ENCODE assay signal across 8 cellular contexts in the genomic region with DNA sequence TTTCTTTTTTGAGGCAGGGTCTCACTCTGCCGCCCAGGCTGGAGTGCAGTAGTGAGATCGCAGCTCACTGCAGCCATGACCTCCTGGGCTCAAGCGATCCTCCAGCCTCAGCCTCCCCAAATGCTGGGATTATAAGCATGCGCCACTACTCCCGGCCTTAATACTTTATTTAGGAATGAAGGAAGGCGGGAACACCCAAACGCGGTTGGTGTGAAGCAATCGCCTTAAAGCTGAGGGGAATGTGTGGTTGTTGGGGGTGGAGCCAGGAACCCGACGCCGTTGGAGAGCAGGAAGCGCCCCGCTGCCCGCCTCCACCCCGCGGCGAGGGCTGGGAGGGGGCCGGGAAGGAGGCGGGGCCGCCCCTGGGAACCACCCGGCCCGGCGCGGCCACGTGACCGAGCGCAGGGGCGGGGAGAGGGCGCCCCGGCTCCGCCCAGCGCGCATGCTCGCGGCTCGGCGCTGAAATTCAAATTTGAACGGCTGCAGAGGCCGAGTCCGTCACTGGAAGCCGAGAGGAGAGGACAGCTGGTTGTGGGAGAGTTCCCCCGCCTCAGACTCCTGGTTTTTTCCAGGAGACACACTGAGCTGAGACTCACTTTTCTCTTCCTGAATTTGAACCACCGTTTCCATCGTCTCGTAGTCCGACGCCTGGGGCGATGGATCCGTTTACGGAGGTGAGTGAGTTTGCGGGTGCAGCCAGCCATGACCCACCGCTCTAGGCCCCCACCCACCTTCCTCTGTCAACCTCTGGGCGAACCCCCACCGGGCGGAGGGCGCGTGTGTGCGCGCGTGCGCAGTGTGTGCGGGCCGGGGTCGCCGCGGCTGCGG. TPM values are rescaled to one million over a fixed set of nuclear protein-coding genes. Genes with fewer than 3 reads are reported as not detected.
DNase-seq lines count a peak whose midpoint lies in the region; ATAC-seq and TF ChIP-seq lines count a peak whose summit lies in the region.

Gene ANLN (plus strand): TSS at position 492 of the 828 bp plus-strand sequence. CDS start 165 bp downstream, at position 657.

- peak; percentile 13 for TF ChIP-seq POLR2A in right lobe of liver (IDR thresholded peaks at IDR 0.05)

- H3K36me3 Mint-ChIP-seq in CD14-positive monocyte, result no peaks in the 10 kb centered on the region

- peaks cover 37% of the 10 kb centered on the region for H3K4me1 Mint-ChIP-seq in CD14-positive monocyte

- H3K27ac ChIP-seq in dorsolateral prefrontal cortex (peak within 1 kb of the TSS; percentile 53 to 95 (median 86)), right lobe of liver (peak within 1 kb of the TSS; percentile 26 to 64 (median 32))

- H3K27ac Mint-ChIP-seq in CD14-positive monocyte, result peak within 1 kb of the TSS; percentile 78 to 92 (median 87)

- DNase-seq in CD14-positive monocyte (ENCODE audit: low spot score) (peak; percentile 73), NCI-H748 (lab: John Stamatoyannopoulos, UW; ENCODE audit: unreplicated experiment) (peak; percentile 92), dorsolateral prefrontal cortex (peak; percentile 77 to 96 (median 88)), right lobe of liver (peak; percentile 92 to 94 (median 94))
- DNase-seq in activated CD4-positive, alpha-beta T cell treated with anti-CD3 and anti-CD28 coated beads, Interleukin-2, amount 50 U/mL, for 48 hours, result peak; percentile 85 to 86
- DNase-seq in stimulated activated CD4-positive, alpha-beta T cell treated with anti-CD3 and anti-CD28 coated beads, Interleukin-4, amount 100 ng/mL, for 1 hour, result peak; percentile 84

- intact Hi-C loops in CD14-positive monocyte (cut with micrococcal nuclease), result no loop called here
- intact Hi-C loops in dorsolateral prefrontal cortex (cut with DNase I), result loop anchor here in 1 of 2 donors (2.0 kb wide), 1 partner anchor 23 kb away; a partner anchor contains a TSS
- intact Hi-C loops in right lobe of liver (cut with DNase I), result no loop called here

- H3K9me3 ChIP-seq in right lobe of liver, result no peaks in the 10 kb centered on the region

- H3K36me3 ChIP-seq in right lobe of liver, result no peaks in the 10 kb centered on the region

- peak within 1 kb of the TSS; percentile 52 to 87 (median 72) for H3K4me3 ChIP-seq in dorsolateral prefrontal cortex
- peak within 1 kb of the TSS; percentile 48 to 61 (median 50) for H3K4me3 ChIP-seq in right lobe of liver

- peaks cover 0 to 2% (median 0%) of the 10 kb centered on the region in 3 donors for H3K27me3 Mint-ChIP-seq in CD14-positive monocyte (ENCODE audit: low read depth in 3 of 3)

- peaks cover 0 to 7% (median 0%) of the 10 kb centered on the region in 45 donors for H3K27me3 ChIP-seq in dorsolateral prefrontal cortex
- H3K27me3 ChIP-seq in right lobe of liver, result no peaks in the 10 kb centered on the region

- 10% methylated on average over 12 of the region's 68 CpGs for WGBS in right lobe of liver (ENCODE audit: insufficient coverage, low coverage, low lambda C conversion rate, missing lambda C conversion rate)

- H3K4me3 Mint-ChIP-seq in CD14-positive monocyte, result peak within 1 kb of the TSS; percentile 94 to 99

- ATAC-seq in GM19351 (IDR thresholded peaks at IDR 0.05; ENCODE audit: unreplicated experiment) (peak; percentile 77), HG03520 (IDR thresholded peaks at IDR 0.05; ENCODE audit: unreplicated experiment) (peak; percentile 69), right lobe of liver (peak; percentile 98 to 100 (median 99))

- TF ChIP-seq CTCF in CD14-positive monocyte (IDR thresholded peaks at IDR 0.05), result no peak
- peak in 11 of 56 donors; percentile 4 to 36 (median 20) for TF ChIP-seq CTCF in dorsolateral prefrontal cortex (IDR thresholded peaks at IDR 0.05 in 54 of 56, conservative IDR thresholded peaks at IDR 0.05 in 2 of 56; ENCODE audit: low read depth in 1 of 56, partially characterized antibody in 56 of 56)
- no peak for TF ChIP-seq CTCF in right lobe of liver (IDR thresholded peaks at IDR 0.05)

- no peaks in the 10 kb centered on the region for H3K9me3 Mint-ChIP-seq in CD14-positive monocyte

- peaks cover 0 to 8% (median 3%) of the 10 kb centered on the region in 4 donors for H3K4me1 ChIP-seq in right lobe of liver

RNA-seq across cellular contexts. Expression of gene ANLN, which starts in this region (rescaled TPM):
- 1 to 10 TPM in 1 of 2 donors, under 1 TPM in 1; 0.25 to 1.1 TPM for polyA plus RNA-seq in CD14-positive monocyte
- total RNA-seq in dorsolateral prefrontal cortex (100 to 1,000 TPM in 72 of 120 experiments, 10 to 100 TPM in 48; 26.6 to 509 (median 114) TPM), right lobe of liver (1 to 10 TPM in 4 of 6 experiments, under 1 TPM in 2; 0.44 to 7.8 (median 2.2) TPM)

Comparison
In these comparisons a context has a peak if more than half of its experiments do, and no peak if none do; other contexts are left out.
1. Peak in every context shown above with its lines: DNase-seq, ATAC-seq, H3K4me3 ChIP-seq and H3K27ac ChIP-seq.